ENCODE assay signal across 19 cellular contexts in genomic region chr7:151762501-151763245, GRCh38.
"Had no signal": no experiment of that assay in that cellular context is flagged by ENCODE, and none has a peak within 500 bp of the region (broad histone marks: within the 10 kb centered on the region; RNA-seq: fewer than 3 reads in every experiment).

No MANE protein-coding gene starts in this region.

- H3K9ac ChIP-seq: parathyroid adenoma had no signal

- H3K27me3 ChIP-seq: ascending aorta, neutrophil, spleen, thyroid gland had no signal

- H3K9me3 ChIP-seq: ascending aorta, thyroid gland had no signal

- H3K4me3 Mint-ChIP-seq: activated CD4-positive, alpha-beta T cell treated with anti-CD3 and anti-CD28 coated beads, Interleukin-2, amount 10 ng/mL, durations not matched to agents 7 days and 5 days; activated CD8-positive, alpha-beta T cell treated with anti-CD3 and anti-CD28 coated beads, Interleukin-2, amount 10 ng/mL, durations not matched to agents 7 days and 5 days; activated T-cell treated with anti-CD3 and anti-CD28 coated beads, Interleukin-2, amount 50 U/mL, for 24 hours; effector memory CD8-positive, alpha-beta T cell; naive thymus-derived CD4-positive, alpha-beta T cell; stimulated activated naive B cell treated with anti-CD40 and anti-IgM and Interleukin-4, amounts not matched to agents 10 μg/mL and 1 μg/mL and 100 μg/mL, for 72 hours; T-cell had no signal

- H3K27me3 Mint-ChIP-seq: activated CD4-positive, alpha-beta T cell treated with anti-CD3 and anti-CD28 coated beads, Interleukin-2, amount 10 ng/mL, durations not matched to agents 7 days and 5 days; activated T-cell treated with anti-CD3 and anti-CD28 coated beads, Interleukin-2, amount 50 U/mL, for 24 hours; effector memory CD8-positive, alpha-beta T cell; naive thymus-derived CD4-positive, alpha-beta T cell; stimulated activated naive B cell treated with anti-CD40 and anti-IgM and Interleukin-4, amounts not matched to agents 10 μg/mL and 1 μg/mL and 100 μg/mL, for 72 hours; T-cell had no signal

- DNase-seq: activated CD4-positive, alpha-beta T cell treated with anti-CD3 and anti-CD28 coated beads, Interleukin-2, amount 10 ng/mL, durations not matched to agents 7 days and 5 days; activated CD4-positive, CD25-positive, alpha-beta regulatory T cell; activated CD8-positive, alpha-beta T cell treated with anti-CD3 and anti-CD28 coated beads, Interleukin-2, amount 10 ng/mL, durations not matched to agents 7 days and 5 days; activated naive CD4-positive, alpha-beta T cell treated with Interleukin-2 at 50 U/mL for 16 hours; activated T-cell treated with anti-CD3 and anti-CD28 coated beads, Interleukin-2, amount 50 U/mL, for 24 hours; effector memory CD8-positive, alpha-beta T cell; left cardiac atrium; mesenchymal stem cell; naive thymus-derived CD4-positive, alpha-beta T cell; stimulated activated CD4-positive, alpha-beta T cell treated with anti-CD3 and anti-CD28 coated beads, Interleukin-4, amount 100 ng/mL, for 4 hours; stimulated activated naive B cell treated with anti-CD40 and anti-IgM and Interleukin-4, amounts not matched to agents 10 μg/mL and 1 μg/mL and 100 μg/mL, for 72 hours; T-cell; T-helper 9 cell; thyroid gland had no signal

- H3K4me3 ChIP-seq: ascending aorta, spleen, thyroid gland had no signal

- H3K27ac ChIP-seq: ascending aorta, neutrophil, parathyroid adenoma, spleen, thyroid gland had no signal

- H3K27ac Mint-ChIP-seq: activated T-cell treated with anti-CD3 and anti-CD28 coated beads, Interleukin-2, amount 50 U/mL, for 24 hours; activated T-helper 2 cell treated with anti-CD3 and anti-CD28 coated beads, Interferon-gamma antibody, Interleukin-2, Interleukin-4, amounts not matched to agents 10 μg/mL and 5 μg/mL and 100 μg/mL, durations not matched to agents 14 hours and 24 hours and 36 hours; T-cell had no signal

- H3K9me3 Mint-ChIP-seq: effector memory CD8-positive, alpha-beta T cell; T-cell had no signal

- H3K36me3 ChIP-seq: neutrophil, thyroid gland had no signal

- ATAC-seq: activated CD8-positive, alpha-beta T cell treated with anti-CD3 and anti-CD28 coated beads, Interleukin-2, amount 10 ng/mL, durations not matched to agents 7 days and 5 days; effector memory CD8-positive, alpha-beta T cell; naive thymus-derived CD4-positive, alpha-beta T cell; stimulated activated naive B cell treated with anti-CD40 and anti-IgM and Interleukin-4, amounts not matched to agents 10 μg/mL and 1 μg/mL and 100 μg/mL, for 72 hours; T-cell had no signal
